Comparison of ENCODE assay signal across 23 cellular contexts in genomic region chr14:101620821-101621785, GRCh38. TPM values are rescaled to one million over a fixed set of nuclear protein-coding genes. Genes with fewer than 3 reads are reported as not detected.
"Had no signal": no experiment of that assay in that cellular context is flagged by ENCODE, and none has a peak within 500 bp of the region (broad histone marks: within the 10 kb centered on the region; RNA-seq: fewer than 3 reads in every experiment).

No MANE protein-coding gene starts in this region.

- ATAC-seq: effector memory CD8-positive, alpha-beta T cell; esophagus mucosa; naive thymus-derived CD4-positive, alpha-beta T cell; T-cell had no signal

- H3K36me3 Mint-ChIP-seq: activated naive CD8-positive, alpha-beta T cell; naive thymus-derived CD4-positive, alpha-beta T cell; T-cell had no signal

- DNase-seq: activated CD4-positive, alpha-beta T cell treated with anti-CD3 and anti-CD28 coated beads, Interleukin-2, amount 50 U/mL, for 1 hour; activated CD4-positive, CD25-positive, alpha-beta regulatory T cell treated with anti-CD3 and anti-CD28 coated beads, Interleukin-2, amount 50 U/mL, for 72 hours; activated CD8-positive, alpha-beta memory T cell treated with anti-CD3 and anti-CD28 coated beads for 24 hours; activated CD8-positive, alpha-beta memory T cell treated with anti-CD3 and anti-CD28 coated beads, Interleukin-2, amount 50 U/mL, for 4 hours; activated naive CD4-positive, alpha-beta T cell; activated T-cell treated with anti-CD3 and anti-CD28 coated beads, Interleukin-2, amount 50 U/mL, for 24 hours; amniotic stem cell; colonic mucosa; effector memory CD8-positive, alpha-beta T cell; hippocampal formation; kidney glomerular epithelial cell; left ventricle myocardium inferior; naive thymus-derived CD4-positive, alpha-beta T cell; stimulated activated CD4-positive, alpha-beta T cell treated with anti-CD3 and anti-CD28 coated beads, Interleukin-2, amount 100 ng/mL, for 24 hours; stimulated activated naive CD4-positive, alpha-beta T cell; T-cell; tibial artery had no signal

- H3K27ac Mint-ChIP-seq: activated naive CD8-positive, alpha-beta T cell; activated T-cell treated with anti-CD3 and anti-CD28 coated beads, Interleukin-2, amount 50 U/mL, for 24 hours; activated T-helper 2 cell treated with anti-CD3 and anti-CD28 coated beads, Interferon-gamma antibody, Interleukin-2, Interleukin-4, amounts not matched to agents 10 μg/mL and 5 μg/mL and 100 μg/mL, durations not matched to agents 14 hours and 24 hours and 36 hours; T-cell; T-helper 2 cell treated with Interferon-gamma antibody and Interleukin-4, amounts not matched to agents 5 μg/mL and 100 μg/mL, for 36 hours had no signal

- H3K4me1 Mint-ChIP-seq: T-cell had no signal

- H3K27me3 Mint-ChIP-seq: activated naive CD8-positive, alpha-beta T cell; activated T-cell treated with anti-CD3 and anti-CD28 coated beads, Interleukin-2, amount 50 U/mL, for 24 hours had no signal

- H3K9me3 Mint-ChIP-seq: activated T-cell treated with anti-CD3 and anti-CD28 coated beads, Interleukin-2, amount 50 U/mL, for 24 hours; activated T-helper 2 cell treated with anti-CD3 and anti-CD28 coated beads, Interferon-gamma antibody, Interleukin-2, Interleukin-4, amounts not matched to agents 10 μg/mL and 5 μg/mL and 100 μg/mL, durations not matched to agents 14 hours and 24 hours and 36 hours; effector memory CD8-positive, alpha-beta T cell; T-helper 2 cell treated with Interferon-gamma antibody and Interleukin-4, amounts not matched to agents 5 μg/mL and 100 μg/mL, for 36 hours had no signal

- H3K4me3 Mint-ChIP-seq: activated naive CD8-positive, alpha-beta T cell; activated T-cell treated with anti-CD3 and anti-CD28 coated beads, Interleukin-2, amount 50 U/mL, for 24 hours; effector memory CD8-positive, alpha-beta T cell; naive thymus-derived CD4-positive, alpha-beta T cell; T-cell; T-helper 2 cell treated with Interferon-gamma antibody and Interleukin-4, amounts not matched to agents 5 μg/mL and 100 μg/mL, for 36 hours had no signal

RNA-seq across cellular contexts. Expression of gene DIO3, which starts 59.8 kb away (rescaled TPM):
- total RNA-seq: activated T-helper 2 cell treated with anti-CD3 and anti-CD28 coated beads, Interferon-gamma antibody, Interleukin-2, Interleukin-4, amounts not matched to agents 10 μg/mL and 5 μg/mL and 100 μg/mL, durations not matched to agents 14 hours and 24 hours and 36 hours; endothelial cell of umbilical vein; left ventricle myocardium inferior; lung microvascular endothelial cell; naive thymus-derived CD4-positive, alpha-beta T cell; T-cell had no signal
